ENCODE assay signal across 9 cellular contexts in genomic region chr1:157154940-157155514, GRCh38. TPM values are rescaled to one million over a fixed set of nuclear protein-coding genes. Genes with fewer than 3 reads are reported as not detected.
DNase-seq lines count a peak whose midpoint lies in the region; ATAC-seq and TF ChIP-seq lines count a peak whose summit lies in the region.
"Had no signal": no experiment of that assay in that cellular context is flagged by ENCODE, and none has a peak within 500 bp of the region (broad histone marks: within the 10 kb centered on the region; RNA-seq: fewer than 3 reads in every experiment).

No MANE protein-coding gene starts in this region.

- H3K4me3 ChIP-seq in BE2C (ENCODE audit: low read depth, low read length) = peak overlapping the region; percentile 61
- peak overlapping the region in 1 of 2 donors; percentile 3 for H3K4me3 ChIP-seq in duodenal mucosa (ENCODE audit: low read depth in 1 of 2, low read length in 2 of 2)
- no peak overlapping the region for H3K4me3 ChIP-seq in mesenchymal stem cell (ENCODE audit: insufficient read depth in 1 of 2, low read depth in 1 of 2, low read length in 2 of 2)

- no peak overlapping the region for H4K8ac ChIP-seq in mesenchymal stem cell (ENCODE audit: low read length)

- no peak overlapping the region for H4K91ac ChIP-seq in mesenchymal stem cell (ENCODE audit: low read length)

- no peaks in the 10 kb centered on the region for H3K79me1 ChIP-seq in mesenchymal stem cell (replicated peaks; ENCODE audit: low read length, poor library complexity, severe bottlenecking)

- peaks cover 39% of the 10 kb centered on the region for H3K4me1 ChIP-seq in BE2C
- peaks cover 24 to 25% of the 10 kb centered on the region in 2 donors for H3K4me1 ChIP-seq in duodenal mucosa (ENCODE audit: control insufficient read depth in 1 of 2, insufficient read depth in 2 of 2, low read length in 2 of 2)
- peaks cover 19% of the 10 kb centered on the region for H3K4me1 ChIP-seq in mesenchymal stem cell (ENCODE audit: control insufficient read depth, insufficient read depth, low read depth, low read length)

- no peak overlapping the region for H2BK120ac ChIP-seq in mesenchymal stem cell (ENCODE audit: low read depth, low read length)

- ATAC-seq in HG02678 (IDR thresholded peaks at IDR 0.05; ENCODE audit: unreplicated experiment) = no peak

- DNase-seq in BE2C (peak; percentile 84), NCI-H226 (peak; percentile 80), mesenchymal stem cell (peak; percentile 63), NCI-H1694 treated with DMSO at 0.1 percent for 48 hours (lab: John Stamatoyannopoulos, UW) (no peak), NCI-H2081 treated with DMSO at 0.1 percent for 48 hours (lab: John Stamatoyannopoulos, UW) (no peak)
- DNase-seq in central memory CD4-positive, alpha-beta T cell = no peak
- DNase-seq: NCI-H2107 had no signal

- H2BK15ac ChIP-seq in mesenchymal stem cell (ENCODE audit: low read depth, poor library complexity, severe bottlenecking) = no peak overlapping the region

- no peak overlapping the region for H2AFZ ChIP-seq in mesenchymal stem cell (ENCODE audit: low read depth, low read length)

- H3K9ac ChIP-seq in duodenal mucosa (ENCODE audit: low read depth in 1 of 2, low read length in 2 of 2) (peak overlapping the region in 1 of 2 donors; percentile 9), mesenchymal stem cell (ENCODE audit: low read length) (no peak overlapping the region)

- H3K23ac ChIP-seq in mesenchymal stem cell (ENCODE audit: low read length in 2 of 2) = no peak overlapping the region

- H3K27me3 ChIP-seq in BE2C (no peaks in the 10 kb centered on the region), duodenal mucosa (ENCODE audit: control insufficient read depth in 1 of 2, insufficient read depth in 2 of 2, low read length in 2 of 2) (peaks cover 0 to 7% of the 10 kb centered on the region in 2 donors), mesenchymal stem cell (ENCODE audit: control insufficient read depth in 1 of 2, insufficient read depth in 1 of 2, low read length in 2 of 2) (peaks cover 0 to 32% of the 10 kb centered on the region in 2 experiments)

- no peak overlapping the region for H2AK5ac ChIP-seq in mesenchymal stem cell (ENCODE audit: low read length, severe bottlenecking)

- H3K27ac ChIP-seq in duodenal mucosa (ENCODE audit: low read depth, low read length) = peak overlapping the region; percentile 3
- H3K27ac ChIP-seq in mesenchymal stem cell (ENCODE audit: low read length, poor library complexity, severe bottlenecking) = no peak overlapping the region

- no peak overlapping the region for H3K14ac ChIP-seq in mesenchymal stem cell (ENCODE audit: low read length in 2 of 2)

- peak overlapping the region in 1 of 2 experiments; percentile 45 for H2BK12ac ChIP-seq in mesenchymal stem cell (ENCODE audit: low read length in 2 of 2)

- no peak overlapping the region for H3K4me2 ChIP-seq in mesenchymal stem cell (ENCODE audit: low read length, poor library complexity, severe bottlenecking)

- no peaks in the 10 kb centered on the region for H3K9me3 ChIP-seq in BE2C
- H3K9me3 ChIP-seq in duodenal mucosa (ENCODE audit: control insufficient read depth in 1 of 2, low read length in 2 of 2) = no peaks in the 10 kb centered on the region
- no peaks in the 10 kb centered on the region for H3K9me3 ChIP-seq in mesenchymal stem cell (ENCODE audit: control insufficient read depth, low read length)

- H3K4ac ChIP-seq in mesenchymal stem cell (ENCODE audit: low read depth in 1 of 2, low read length in 2 of 2) = peak overlapping the region in 1 of 2 experiments; percentile 42

- H3K18ac ChIP-seq in mesenchymal stem cell (ENCODE audit: low read depth in 1 of 2, low read length in 2 of 2) = peak overlapping the region in 1 of 2 experiments; percentile 73

- H3K36me3 ChIP-seq in BE2C (no peaks in the 10 kb centered on the region), duodenal mucosa (ENCODE audit: control insufficient read depth in 1 of 2, insufficient read depth in 2 of 2, low read length in 2 of 2) (no peaks in the 10 kb centered on the region), mesenchymal stem cell (ENCODE audit: control insufficient read depth in 1 of 2, insufficient read depth in 2 of 2, low read depth in 1 of 2, low read length in 2 of 2) (no peaks in the 10 kb centered on the region)

- WGBS in mesenchymal stem cell = 70% methylated on average over 7 of the region's 7 CpGs

- no peak overlapping the region for H2BK5ac ChIP-seq in mesenchymal stem cell (ENCODE audit: low read depth, low read length, poor library complexity, severe bottlenecking)

- TF ChIP-seq CTCF in BE2C (IDR thresholded peaks at IDR 0.05; ENCODE audit: low read depth, low read length) = no peak

RNA-seq across cellular contexts. Expression of gene ETV3, which starts 16.8 kb away (rescaled TPM):
- polyA plus RNA-seq in BE2C (2012; ENCODE audit: insufficient read depth, insufficient read length, low read depth) = 32.5 TPM
- 9.1 TPM for polyA plus RNA-seq in mesenchymal stem cell (2013, experiment 1 of 2)
- 8.6 TPM for polyA plus RNA-seq in mesenchymal stem cell (2013, experiment 2 of 2)

RNA-seq across cellular contexts. Expression of gene ETV3L, which starts 55.4 kb away (rescaled TPM):
- polyA plus RNA-seq in BE2C (2012; ENCODE audit: insufficient read depth, insufficient read length, low read depth) = not detected
- polyA plus RNA-seq in mesenchymal stem cell (2013, experiment 1 of 2) = not detected
- polyA plus RNA-seq in mesenchymal stem cell (2013, experiment 2 of 2) = not detected

Comparison
In these comparisons a context has a peak if more than half of its experiments do, and no peak if none do; other contexts are left out.
1. DNase-seq: peak in BE2C (single experiment), NCI-H226 (single experiment) and mesenchymal stem cell (single experiment); none in NCI-H1694 treated with DMSO at 0.1 percent for 48 hours (single experiment), central memory CD4-positive, alpha-beta T cell (single experiment) and NCI-H2081 treated with DMSO at 0.1 percent for 48 hours (single experiment).